Comparison of ENCODE assay signal across 8 cellular contexts in the genomic region with DNA sequence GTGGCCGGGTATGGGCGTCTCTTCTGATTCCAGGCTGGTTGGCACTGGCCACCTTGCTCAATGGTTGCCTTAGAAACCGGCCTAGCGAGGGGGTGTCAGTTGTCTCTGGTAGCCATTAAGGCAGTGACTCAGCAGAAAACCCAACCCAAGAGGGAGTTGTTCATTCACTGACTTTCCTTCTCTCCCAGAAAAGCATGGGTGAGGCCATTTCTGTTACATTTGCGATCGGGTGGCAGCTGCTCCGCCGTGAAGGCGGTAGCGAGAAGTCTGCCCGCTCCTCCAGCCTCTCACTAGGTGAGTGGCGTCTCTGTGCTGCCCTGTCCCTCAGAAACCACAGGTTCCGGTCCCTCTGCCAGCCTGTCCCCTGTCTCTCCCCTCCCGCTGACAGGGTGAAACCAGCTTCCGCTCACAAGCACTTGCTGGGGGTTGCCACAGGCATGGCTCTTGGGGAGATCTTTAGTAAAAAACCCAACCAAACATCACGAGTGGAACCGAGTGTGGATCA. TPM values are rescaled to one million over a fixed set of nuclear protein-coding genes. Genes with fewer than 3 reads are reported as not detected.
DNase-seq lines count a peak whose midpoint lies in the region; ATAC-seq lines count a peak whose summit lies in the region.

No MANE protein-coding gene starts in this region.

- H3K27me3 ChIP-seq in HUES64 (ENCODE audit: insufficient read depth, low read length): no peaks in the 10 kb centered on the region

- ATAC-seq in GM18520 (IDR thresholded peaks at IDR 0.05; ENCODE audit: unreplicated experiment): no peak

- peak overlapping the region; percentile 58; the same call in 1 of the 2 replicates for H3K9ac ChIP-seq in HUES64 (ENCODE audit: low read depth, low read length)

- H3K4me3 ChIP-seq in HUES64 (ENCODE audit: low read length): no peak overlapping the region

- no peaks in the 10 kb centered on the region for H3K36me3 ChIP-seq in HUES64 (ENCODE audit: insufficient read depth, low read length)

- H3K9me3 ChIP-seq in HUES64 (ENCODE audit: insufficient read depth, low read depth, low read length): no peaks in the 10 kb centered on the region

- DNase-seq in NCI-H345 (lab: John Stamatoyannopoulos, UW) (peak; percentile 9), NCI-H345 treated with DMSO at 0.1 percent for 48 hours (lab: John Stamatoyannopoulos, UW; ENCODE audit: unreplicated experiment) (no peak), SK-N-DZ (ENCODE audit: low spot score) (peak; percentile 56), dedifferentiated amniotic fluid mesenchymal stem cell (ENCODE audit: extremely low spot score) (peak; percentile 41), midbrain (lab: John Stamatoyannopoulos, UW) (peak; percentile 29), SW 1271 (lab: John Stamatoyannopoulos, UW) (no peak)

- peak overlapping the region; percentile 58 for H3K27ac ChIP-seq in HUES64 (ENCODE audit: low read depth, low read length)

- 88% methylated on average over 17 of the region's 17 CpGs for WGBS in HUES64

- peaks cover 5% of the 10 kb centered on the region; the same call in 1 of the 2 replicates for H3K4me1 ChIP-seq in HUES64 (ENCODE audit: insufficient read depth, low read length)

RNA-seq across cellular contexts. Expression of gene IRAK1, which starts 17.4 kb away (rescaled TPM):
- polyA plus RNA-seq in HUES64 (2013, experiment 1 of 2): 41.8 TPM
- 42.7 TPM for polyA plus RNA-seq in HUES64 (2013, experiment 2 of 2)
- 0.21 and 1.0 TPM in 2 replicates for polyA plus RNA-seq in SK-N-DZ (2014; cell fraction: cytosol; rRNA removed)
- 2.3 and 4.7 TPM in 2 replicates for polyA plus RNA-seq in SK-N-DZ (2014; cell fraction: nucleus; rRNA removed)

RNA-seq across cellular contexts. Expression of gene TMEM187, which starts 29.7 kb away (rescaled TPM):
- polyA plus RNA-seq in HUES64 (2013, experiment 1 of 2): 2.5 TPM
- 3.2 TPM for polyA plus RNA-seq in HUES64 (2013, experiment 2 of 2)
- polyA plus RNA-seq in SK-N-DZ (2014; cell fraction: cytosol; rRNA removed): 4.9 and 5.4 TPM in 2 replicates
- polyA plus RNA-seq in SK-N-DZ (2014; cell fraction: nucleus; rRNA removed): 1.4 and 2.4 TPM in 2 replicates

RNA-seq across cellular contexts. Expression of gene HCFC1, which starts 30.6 kb away (rescaled TPM):
- 59.9 TPM for polyA plus RNA-seq in HUES64 (2013, experiment 1 of 2)
- 64.5 TPM for polyA plus RNA-seq in HUES64 (2013, experiment 2 of 2)
- polyA plus RNA-seq in SK-N-DZ (2014; cell fraction: cytosol; rRNA removed): 45.0 and 49.1 TPM in 2 replicates
- 32.0 and 63.7 TPM in 2 replicates for polyA plus RNA-seq in SK-N-DZ (2014; cell fraction: nucleus; rRNA removed)

RNA-seq across cellular contexts. Expression of gene RENBP, which starts 57.8 kb away (rescaled TPM):
- 5.8 TPM for polyA plus RNA-seq in HUES64 (2013, experiment 1 of 2)
- polyA plus RNA-seq in HUES64 (2013, experiment 2 of 2): 6.9 TPM
- polyA plus RNA-seq in SK-N-DZ (2014; cell fraction: cytosol; rRNA removed): 5.3 and 8.1 TPM in 2 replicates
- polyA plus RNA-seq in SK-N-DZ (2014; cell fraction: nucleus; rRNA removed): 24.6 and 28.8 TPM in 2 replicates

Comparison
In these comparisons a context has a peak if more than half of its experiments do, and no peak if none do; other contexts are left out.
1. DNase-seq: peak in NCI-H345 (single experiment), SK-N-DZ (single experiment), dedifferentiated amniotic fluid mesenchymal stem cell (single experiment) and midbrain (single experiment); none in NCI-H345 treated with DMSO at 0.1 percent for 48 hours (single experiment) and SW 1271 (0 of 2).